ENCODE assay signal across 16 cellular contexts in the genomic region with DNA sequence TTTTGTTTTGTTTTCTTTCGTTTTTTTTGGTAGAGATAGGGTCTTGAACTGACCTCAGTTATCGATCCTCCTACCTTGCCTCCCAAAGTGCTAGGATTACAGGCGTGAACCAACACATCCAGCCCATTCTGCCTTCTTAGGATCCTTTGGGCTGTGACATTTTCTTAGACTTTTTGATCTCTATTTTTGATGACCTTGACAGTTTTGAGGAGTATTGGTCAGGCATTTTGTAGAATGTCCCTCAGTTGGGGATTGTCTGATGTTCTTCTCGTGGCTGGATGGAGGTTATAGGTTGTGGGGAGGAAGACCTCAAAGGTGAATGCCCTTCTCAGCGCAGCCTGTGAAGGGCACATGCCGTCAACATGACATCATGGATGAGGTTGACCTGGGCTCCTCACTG. TPM values are rescaled to one million over a fixed set of nuclear protein-coding genes. Genes with fewer than 3 reads are reported as not detected.
A peak's percentile ranks its signal among the peaks of the same experiment; 100 is the strongest.
DNase-seq lines count a peak whose midpoint lies in the region; ATAC-seq, FAIRE-seq and TF ChIP-seq lines count a peak whose summit lies in the region.
"Had no signal": no experiment of that assay in that cellular context is flagged by ENCODE, and none has a peak within 500 bp of the region (broad histone marks: within the 10 kb centered on the region; RNA-seq: fewer than 3 reads in every experiment).

No MANE protein-coding gene starts in this region.

- intact Hi-C loops in left lung (cut with DNase I) = no loop called here

- TF ChIP-seq CTCF in endothelial cell (IDR thresholded peaks at IDR 0.05; ENCODE audit: unreplicated experiment) = no peak
- TF ChIP-seq CTCF in left lung (IDR thresholded peaks at IDR 0.05) = no peak

- no peak overlapping the region for H3K4me3 ChIP-seq in left lung
- H3K4me3 ChIP-seq: GM12878, SJCRH30 had no signal

- FAIRE-seq in HTR-8/SVneo (lab: Jason Lieb, UNC) = peak; percentile 86
- FAIRE-seq: A204.1, GM12878 had no signal

- no peaks in the 10 kb centered on the region for H3K9me3 ChIP-seq in left lung
- H3K9me3 ChIP-seq: SJCRH30 had no signal

- H3K4me1 Mint-ChIP-seq in activated T-cell treated with anti-CD3 and anti-CD28 coated beads, Interleukin-2, amount 50 U/mL, for 24 hours (ENCODE audit: low read depth) = no peaks in the 10 kb centered on the region
- peaks cover 8% of the 10 kb centered on the region for H3K4me1 Mint-ChIP-seq in activated T-cell treated with anti-CD3 and anti-CD28 coated beads, Interleukin-2, amount 50 U/mL, for 72 hours (ENCODE audit: low read depth)
- H3K4me1 Mint-ChIP-seq in endothelial cell (ENCODE audit: unreplicated experiment) = no peaks in the 10 kb centered on the region

- no peak for ATAC-seq in activated T-cell treated with anti-CD3 and anti-CD28 coated beads, Interleukin-2, amount 50 U/mL, for 72 hours (replicated peaks in 1 of 2)
- ATAC-seq in left lung = no peak
- ATAC-seq: GM12878 had no signal

- H3K9me3 Mint-ChIP-seq in activated T-cell treated with anti-CD3 and anti-CD28 coated beads, Interleukin-2, amount 50 U/mL, for 24 hours = no peaks in the 10 kb centered on the region
- no peaks in the 10 kb centered on the region for H3K9me3 Mint-ChIP-seq in activated T-cell treated with anti-CD3 and anti-CD28 coated beads, Interleukin-2, amount 50 U/mL, for 72 hours
- no peaks in the 10 kb centered on the region for H3K9me3 Mint-ChIP-seq in endothelial cell (ENCODE audit: unreplicated experiment)

- peak overlapping the region; percentile 28 for H3K27ac Mint-ChIP-seq in activated T-cell treated with anti-CD3 and anti-CD28 coated beads, Interleukin-2, amount 50 U/mL, for 24 hours
- H3K27ac Mint-ChIP-seq in activated T-cell treated with anti-CD3 and anti-CD28 coated beads, Interleukin-2, amount 50 U/mL, for 72 hours = no peak overlapping the region
- peak overlapping the region; percentile 17 for H3K27ac Mint-ChIP-seq in endothelial cell (ENCODE audit: unreplicated experiment)

- no peaks in the 10 kb centered on the region for H3K27me3 ChIP-seq in left lung
- H3K27me3 ChIP-seq: SJCRH30 had no signal

- H3K27ac ChIP-seq in left lung = no peak overlapping the region
- H3K27ac ChIP-seq: RWPE1, SJCRH30 had no signal

- no peak overlapping the region for H3K4me3 Mint-ChIP-seq in activated T-cell treated with anti-CD3 and anti-CD28 coated beads, Interleukin-2, amount 50 U/mL, for 24 hours
- no peak overlapping the region for H3K4me3 Mint-ChIP-seq in activated T-cell treated with anti-CD3 and anti-CD28 coated beads, Interleukin-2, amount 50 U/mL, for 72 hours
- H3K4me3 Mint-ChIP-seq in endothelial cell (ENCODE audit: unreplicated experiment) = no peak overlapping the region

- H3K36me3 Mint-ChIP-seq in activated T-cell treated with anti-CD3 and anti-CD28 coated beads, Interleukin-2, amount 50 U/mL, for 24 hours (ENCODE audit: low read depth) = peaks cover 30% of the 10 kb centered on the region
- peaks cover 0 to 3% of the 10 kb centered on the region in 2 donors for H3K36me3 Mint-ChIP-seq in activated T-cell treated with anti-CD3 and anti-CD28 coated beads, Interleukin-2, amount 50 U/mL, for 72 hours (ENCODE audit: insufficient read depth in 2 of 2)
- H3K36me3 Mint-ChIP-seq in endothelial cell (ENCODE audit: low read depth, unreplicated experiment) = peaks cover 42% of the 10 kb centered on the region

- H3K36me3 ChIP-seq in left lung = peaks cover 0 to 11% of the 10 kb centered on the region in 2 donors
- H3K36me3 ChIP-seq: SJCRH30 had no signal

- H3K4me1 ChIP-seq in left lung = no peaks in the 10 kb centered on the region
- H3K4me1 ChIP-seq: SJCRH30 had no signal

- no peaks in the 10 kb centered on the region for H3K27me3 Mint-ChIP-seq in activated T-cell treated with anti-CD3 and anti-CD28 coated beads, Interleukin-2, amount 50 U/mL, for 24 hours
- H3K27me3 Mint-ChIP-seq in activated T-cell treated with anti-CD3 and anti-CD28 coated beads, Interleukin-2, amount 50 U/mL, for 72 hours (ENCODE audit: low read depth) = no peaks in the 10 kb centered on the region
- peaks cover 15% of the 10 kb centered on the region for H3K27me3 Mint-ChIP-seq in endothelial cell (ENCODE audit: unreplicated experiment)

- DNase-seq in activated T-cell treated with anti-CD3 and anti-CD28 coated beads, Interleukin-2, amount 50 U/mL, for 24 hours = no peak
- DNase-seq in activated T-cell treated with anti-CD3 and anti-CD28 coated beads, Interleukin-2, amount 50 U/mL, for 72 hours = no peak
- no peak for DNase-seq in HTR-8/SVneo (ENCODE audit: insufficient read length, low spot score)
- no peak for DNase-seq in endothelial cell (ENCODE audit: low spot score)
- DNase-seq in activated gamma-delta T cell (lab: John Stamatoyannopoulos, UW) = no peak
- no peak for DNase-seq in left lung
- DNase-seq: DMS79; NCI-H1048; NCI-H146; NCI-H69; NK-92 treated with Interleukin-12 subunit alpha and Interleukin-12 subunit beta, amount 100 ng/mL, for 24 hours; OCI-M1; SJCRH30 had no signal

RNA-seq across cellular contexts. Expression of a gene that starts 8.6 kb away (rescaled TPM):
- total RNA-seq in activated T-cell treated with anti-CD3 and anti-CD28 coated beads, Interleukin-2, amount 50 U/mL, for 72 hours = 10 to 100 TPM; 51.9 to 54.8 TPM
- total RNA-seq in endothelial cell (ENCODE audit: unreplicated experiment) (35.1 TPM), left lung (10 to 100 TPM; 32.8 to 34.3 TPM)

RNA-seq across cellular contexts. Expression of a gene that starts 19.5 kb away (rescaled TPM):
- 100 to 1,000 TPM; 127 to 139 TPM for total RNA-seq in activated T-cell treated with anti-CD3 and anti-CD28 coated beads, Interleukin-2, amount 50 U/mL, for 72 hours
- total RNA-seq in endothelial cell (ENCODE audit: unreplicated experiment) (189 TPM), left lung (100 to 1,000 TPM; 141 to 154 TPM)

RNA-seq across cellular contexts. Expression of a gene that starts 29.1 kb away (rescaled TPM):
- 1 to 10 TPM; 1.2 to 3.5 TPM for total RNA-seq in activated T-cell treated with anti-CD3 and anti-CD28 coated beads, Interleukin-2, amount 50 U/mL, for 72 hours
- total RNA-seq in endothelial cell (ENCODE audit: unreplicated experiment) = 1.9 TPM
- 1 to 10 TPM in 1 of 2 donors, under 1 TPM in 1; 0.81 to 1.4 TPM for total RNA-seq in left lung

RNA-seq across cellular contexts. Expression of a gene that starts 40.0 kb away (rescaled TPM):
- total RNA-seq in activated T-cell treated with anti-CD3 and anti-CD28 coated beads, Interleukin-2, amount 50 U/mL, for 72 hours = 10 to 100 TPM; 42.9 to 50.8 TPM
- total RNA-seq in endothelial cell (ENCODE audit: unreplicated experiment) = 48.0 TPM
- 100 to 1,000 TPM in 1 of 2 donors, 10 to 100 TPM in 1; 97.1 to 118 TPM for total RNA-seq in left lung

RNA-seq across cellular contexts. Expression of a gene that starts 42.8 kb away (rescaled TPM):
- total RNA-seq in activated T-cell treated with anti-CD3 and anti-CD28 coated beads, Interleukin-2, amount 50 U/mL, for 72 hours = under 1 TPM in 1 of 2 donors, not detected in 1; 0.10 TPM
- not detected for total RNA-seq in endothelial cell (ENCODE audit: unreplicated experiment)
- under 1 TPM in 1 of 2 donors, not detected in 1; 0.21 TPM for total RNA-seq in left lung
- total RNA-seq: GM12878, SJCRH30 had no signal
